Comparison of ENCODE assay signal across 1 cellular context in the genomic region with DNA sequence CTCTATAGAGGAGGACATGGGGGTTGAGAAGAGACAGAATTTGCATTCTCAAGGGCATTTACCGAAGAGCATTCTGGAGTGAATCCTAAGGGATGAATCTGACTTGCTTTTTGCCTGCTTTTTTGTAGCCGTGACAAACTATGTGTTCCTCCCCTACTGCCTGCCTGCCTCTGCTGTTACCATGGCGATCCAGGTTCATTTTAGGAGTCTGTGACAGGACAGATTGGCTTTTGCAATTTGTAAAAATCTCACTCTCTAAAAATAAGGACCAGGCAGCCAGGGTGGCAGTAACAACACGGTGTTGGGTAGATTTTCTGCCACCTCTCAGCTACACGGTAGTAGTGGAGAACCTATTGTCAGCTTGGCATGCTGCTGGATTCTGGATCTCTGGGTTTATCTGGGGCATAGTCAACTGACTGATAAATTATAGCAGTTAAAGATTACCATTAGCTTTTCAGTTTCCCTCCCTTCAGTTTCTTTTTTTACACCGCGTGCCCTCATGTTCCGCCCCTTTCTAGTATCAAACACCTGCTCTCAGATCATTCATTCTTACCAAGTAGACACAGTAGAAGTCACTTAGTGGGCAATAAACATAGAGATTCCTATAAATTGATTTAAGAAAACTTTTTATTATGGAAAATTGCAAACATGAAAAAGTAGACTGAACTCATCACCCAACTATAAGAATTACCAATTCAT.
TF ChIP-seq lines count a peak whose summit lies in the region.

No MANE protein-coding gene starts in this region.

TF ChIP-seq in K562, 482 proteins besides CTCF, POLR2A, EP300 and RAD21 (continued from another document):
- no peak for TF ChIP-seq SMARCB1 (IDR thresholded peaks at IDR 0.05; ENCODE audit: insufficient read length, low read depth)
- no peak for TF ChIP-seq STAG1 (CRISPR knock-in tag; IDR thresholded peaks at IDR 0.05; ENCODE audit: borderline replicate concordance)
- no peak for TF ChIP-seq ZNF124 (CRISPR knock-in tag; IDR thresholded peaks at IDR 0.05)
- TF ChIP-seq SIX5 (IDR thresholded peaks at IDR 0.05; ENCODE audit: borderline replicate concordance in 1 of 2, insufficient read depth in 1 of 2, low read depth in 1 of 2, low read length in 2 of 2), result no peak
- TF ChIP-seq RFX1 (IDR thresholded peaks at IDR 0.05), result peak; percentile 50
- no peak for TF ChIP-seq TFAP4 (CRISPR knock-in tag; IDR thresholded peaks at IDR 0.05; ENCODE audit: borderline replicate concordance)
